18 cellular contexts compared by ENCODE assay signal in genomic region chr12:90622431-90622830, GRCh38.
DNase-seq lines count a peak whose midpoint lies in the region; ATAC-seq, FAIRE-seq and TF ChIP-seq lines count a peak whose summit lies in the region.
"Had no signal": no experiment of that assay in that cellular context is flagged by ENCODE, and none has a peak within 500 bp of the region (broad histone marks: within the 10 kb centered on the region; RNA-seq: fewer than 3 reads in every experiment).

No MANE protein-coding gene starts in this region.

- H3K9me3 ChIP-seq in HepG2 (ENCODE audit: low read length) (peaks cover 55% of the 10 kb centered on the region), right lobe of liver (no peaks in the 10 kb centered on the region), GM12878 (replicated peaks; ENCODE audit: control insufficient read depth, insufficient read depth, low read length) (no peaks in the 10 kb centered on the region), smooth muscle cell (replicated peaks; ENCODE audit: low read depth) (no peaks in the 10 kb centered on the region)

- BruUV-seq in HepG2 (replicated peaks; lab: Mats Ljungman, UMichigan) (no TSS peak), GM12878 (replicated peaks; lab: Mats Ljungman, UMichigan) (no TSS peak)

- H2AFZ ChIP-seq in HepG2 (ENCODE audit: low read length) (no peak overlapping the region), GM12878 (ENCODE audit: control insufficient read depth, low read depth, low read length) (no peak overlapping the region), smooth muscle cell (ENCODE audit: low read depth) (peak overlapping the region; percentile 39)

- no peaks in the 10 kb centered on the region for H4K20me1 ChIP-seq in HepG2 (ENCODE audit: insufficient read depth, low read length)
- H4K20me1 ChIP-seq in GM12878 (ENCODE audit: control insufficient read depth, insufficient read depth) = no peaks in the 10 kb centered on the region
- H4K20me1 ChIP-seq in smooth muscle cell (ENCODE audit: low read depth) = no peaks in the 10 kb centered on the region

- no peaks in the 10 kb centered on the region for H3K4me1 ChIP-seq in HepG2 (ENCODE audit: insufficient read depth, low read length)
- no peaks in the 10 kb centered on the region for H3K4me1 ChIP-seq in right lobe of liver
- no peaks in the 10 kb centered on the region for H3K4me1 ChIP-seq in GM12878 (ENCODE audit: control insufficient read depth, insufficient read depth, low read length)
- H3K4me1 ChIP-seq in smooth muscle cell (ENCODE audit: low read depth) = peaks cover 8% of the 10 kb centered on the region

- H3K4me3 Mint-ChIP-seq in T-cell = no peak overlapping the region
- H3K4me3 Mint-ChIP-seq: brain; CD8-positive, alpha-beta memory T cell; stimulated activated naive CD8-positive, alpha-beta T cell treated with anti-CD3 and anti-CD28 coated beads, Interleukin-15, Interleukin-2, amounts not matched to agents 100 ng/mL and 50 ng/mL, for 24 hours had no signal

- H3K4me1 Mint-ChIP-seq in T-cell = no peaks in the 10 kb centered on the region
- H3K4me1 Mint-ChIP-seq: CD8-positive, alpha-beta memory T cell had no signal

- H3K27ac Mint-ChIP-seq in T-cell = no peak overlapping the region
- H3K27ac Mint-ChIP-seq: brain; CD8-positive, alpha-beta memory T cell; stimulated activated naive CD8-positive, alpha-beta T cell treated with anti-CD3 and anti-CD28 coated beads, Interleukin-15, Interleukin-2, amounts not matched to agents 100 ng/mL and 50 ng/mL, for 24 hours had no signal

- FAIRE-seq in HepG2 (lab: Jason Lieb, UNC) (no peak), GM12878 (lab: Jason Lieb, UNC) (no peak)
- FAIRE-seq: GM12892, islet of Langerhans had no signal

- no peak for TF ChIP-seq EP300 in HepG2 (IDR thresholded peaks at IDR 0.05; ENCODE audit: low read depth in 2 of 2, low read length in 2 of 2)
- TF ChIP-seq EP300 in HepG2 (CRISPR knock-in tag; IDR thresholded peaks at IDR 0.05; ENCODE audit: borderline replicate concordance) = no peak
- no peak for TF ChIP-seq EP300 in GM12878 (IDR thresholded peaks at IDR 0.05; ENCODE audit: borderline replicate concordance in 1 of 2, control insufficient read depth in 1 of 2, low read depth in 2 of 2, low read length in 2 of 2)

- H3K36me3 Mint-ChIP-seq in T-cell = no peaks in the 10 kb centered on the region
- H3K36me3 Mint-ChIP-seq: brain; CD8-positive, alpha-beta memory T cell had no signal

- TF ChIP-seq POLR2A in HepG2 (IDR thresholded peaks at IDR 0.05; ENCODE audit: insufficient read depth in 1 of 2, low read depth in 2 of 2, low read length in 2 of 2) = no peak
- TF ChIP-seq POLR2A in right lobe of liver (IDR thresholded peaks at IDR 0.05) = no peak
- no peak for TF ChIP-seq POLR2A in GM12878 (IDR thresholded peaks at IDR 0.05; ENCODE audit: low read depth, low read length)

- in situ Hi-C loops in HepG2 (cut with HindIII; ENCODE audit: extremely low pct_ligation_motif_present, low pct_unique_long_range_greater_than_20kb) (no loop called here), GM12878 (cut with MboI) (no loop called here)

- no peaks in the 10 kb centered on the region for H3K27me3 Mint-ChIP-seq in T-cell
- H3K27me3 Mint-ChIP-seq: brain; stimulated activated naive CD8-positive, alpha-beta T cell treated with anti-CD3 and anti-CD28 coated beads, Interleukin-15, Interleukin-2, amounts not matched to agents 100 ng/mL and 50 ng/mL, for 24 hours had no signal

- SMC1A ChIA-PET in GM12878 (lab: Charles Lee; ENCODE audit: uncharacterized antibody, unreplicated experiment) = no interaction called here

- no peaks in the 10 kb centered on the region for H3K79me2 ChIP-seq in HepG2 (ENCODE audit: insufficient read depth, low read length)
- no peaks in the 10 kb centered on the region for H3K79me2 ChIP-seq in GM12878 (ENCODE audit: control insufficient read depth, insufficient read depth, low read length)
- H3K79me2 ChIP-seq in smooth muscle cell (ENCODE audit: low read depth) = no peaks in the 10 kb centered on the region

- no peak for ATAC-seq in HepG2
- ATAC-seq in right lobe of liver = no peak
- ATAC-seq in GM12878 = peak; percentile 19; the same call in 1 of the 3 replicates
- ATAC-seq in T-cell (replicated peaks in 1 of 4) = no peak

- TF ChIP-seq CTCF in HepG2 (CRISPR knock-in tag; IDR thresholded peaks at IDR 0.05) = no peak
- no peak for TF ChIP-seq CTCF in right lobe of liver (IDR thresholded peaks at IDR 0.05)
- no peak for TF ChIP-seq CTCF in GM12878 (IDR thresholded peaks at IDR 0.05 in 2 of 3, conservative IDR thresholded peaks at IDR 0.05 in 1 of 3; ENCODE audit: control insufficient read depth in 2 of 3, extremely low read depth in 1 of 3, insufficient read depth in 1 of 3, low read depth in 3 of 3, low read length in 3 of 3)
- no peak for TF ChIP-seq CTCF in fibroblast of villous mesenchyme (IDR thresholded peaks at IDR 0.05; ENCODE audit: insufficient read depth, low read depth, low read length)
- TF ChIP-seq CTCF in smooth muscle cell (IDR thresholded peaks at IDR 0.05; ENCODE audit: borderline replicate concordance, insufficient read depth, poor library complexity, severe bottlenecking) = no peak

- H3F3A ChIP-seq in smooth muscle cell (ENCODE audit: low read depth) = no peaks in the 10 kb centered on the region

- H3K4me2 ChIP-seq in HepG2 (ENCODE audit: low read depth, low read length) = no peak overlapping the region
- H3K4me2 ChIP-seq in GM12878 (ENCODE audit: control insufficient read depth, insufficient read depth) = no peak overlapping the region
- peak overlapping the region; percentile 49 for H3K4me2 ChIP-seq in smooth muscle cell

- POLR2A ChIA-PET in HepG2 (lab: Yijun Ruan, JAX) (no interaction called here), GM12878 (lab: Charles Lee) (no interaction called here), T-cell (lab: Charles Lee) (no interaction called here)

- RAD21 ChIA-PET in GM12878 (lab: Charles Lee; ENCODE audit: unreplicated experiment) = no interaction called here

- WGBS in HepG2 (ENCODE audit: low lambda C conversion rate) = 24% methylated on average over 3 of the region's 3 CpGs
- 81% methylated on average over 3 of the region's 3 CpGs for WGBS in right lobe of liver (ENCODE audit: insufficient coverage, low coverage, low lambda C conversion rate, missing lambda C conversion rate)
- WGBS in GM12878 (ENCODE audit: insufficient coverage, insufficient replicate concordance, low lambda C conversion rate, missing lambda C conversion rate) = 60% methylated on average over 3 of the region's 3 CpGs
- WGBS in smooth muscle cell (ENCODE audit: low lambda C conversion rate) = 21% methylated on average over 3 of the region's 3 CpGs

- H3K9me3 Mint-ChIP-seq in T-cell = peaks cover 0 to 7% (median 0%) of the 10 kb centered on the region in 3 donors
- H3K9me3 Mint-ChIP-seq: brain; CD8-positive, alpha-beta memory T cell; stimulated activated naive CD8-positive, alpha-beta T cell treated with anti-CD3 and anti-CD28 coated beads, Interleukin-15, Interleukin-2, amounts not matched to agents 100 ng/mL and 50 ng/mL, for 24 hours had no signal

- H3K4me3 ChIP-seq in HepG2 (replicated peaks in 1 of 3; ENCODE audit: insufficient read depth in 1 of 3, low read depth in 2 of 3, low read length in 3 of 3) = no peak overlapping the region
- H3K4me3 ChIP-seq in right lobe of liver = no peak overlapping the region
- no peak overlapping the region for H3K4me3 ChIP-seq in GM12878
- H3K4me3 ChIP-seq in fibroblast of villous mesenchyme (ENCODE audit: low read depth, low read length) = no peak overlapping the region
- H3K4me3 ChIP-seq in smooth muscle cell = no peak overlapping the region

- H3K36me3 ChIP-seq in HepG2 (replicated peaks in 1 of 2; ENCODE audit: control insufficient read depth in 1 of 2, insufficient read depth in 2 of 2, low read length in 2 of 2) (no peaks in the 10 kb centered on the region), right lobe of liver (no peaks in the 10 kb centered on the region), GM12878 (ENCODE audit: control insufficient read depth in 2 of 2, insufficient read depth in 2 of 2, low read length in 1 of 2) (no peaks in the 10 kb centered on the region), smooth muscle cell (ENCODE audit: low read depth) (no peaks in the 10 kb centered on the region)

- intact Hi-C loops in HepG2 (cut with micrococcal nuclease; ENCODE audit: unreplicated experiment) (no loop called here), right lobe of liver (cut with DNase I) (no loop called here), GM12878 (cut with micrococcal nuclease; ENCODE audit: unreplicated experiment) (no loop called here)

- H3K9ac ChIP-seq in HepG2 (ENCODE audit: insufficient read depth, low read depth, low read length) (no peak overlapping the region), GM12878 (ENCODE audit: control insufficient read depth, insufficient read depth, low read length) (no peak overlapping the region), smooth muscle cell (ENCODE audit: low read depth) (peak overlapping the region; percentile 18)

- TF ChIP-seq RAD21 in HepG2 (CRISPR knock-in tag; IDR thresholded peaks at IDR 0.05) (no peak), GM12878 (IDR thresholded peaks at IDR 0.05; ENCODE audit: insufficient read depth, low read depth, low read length) (no peak)

- CTCF ChIA-PET in HepG2 (lab: Yijun Ruan, JAX; ENCODE audit: low intra/inter-chr PET ratio, low total read pairs) = no interaction called here
- CTCF ChIA-PET in GM12878 (lab: Yijun Ruan, JAX) = interaction anchor here (1.2 kb wide), 1 partner anchor 9 kb away, joined by 4 read pairs; no protein-coding TSS in a partner anchor
- CTCF ChIA-PET in T-cell (lab: Charles Lee) = no interaction called here

- H3K27me3 ChIP-seq in HepG2 (ENCODE audit: control insufficient read depth in 1 of 2, insufficient read depth in 2 of 2, low read length in 2 of 2) (no peaks in the 10 kb centered on the region), right lobe of liver (no peaks in the 10 kb centered on the region), GM12878 (replicated peaks in 1 of 2; ENCODE audit: control insufficient read depth in 2 of 2, insufficient read depth in 2 of 2, low read length in 1 of 2) (no peaks in the 10 kb centered on the region), smooth muscle cell (ENCODE audit: low read depth) (no peaks in the 10 kb centered on the region)

- DNase-seq in HepG2 (ENCODE audit: low spot score) (no peak), right lobe of liver (no peak), GM12878 (ENCODE audit: low read depth, low spot score) (no peak), fibroblast of villous mesenchyme (ENCODE audit: low read depth) (peak; percentile 38), smooth muscle cell (lab: John Stamatoyannopoulos, UW; ENCODE audit: unreplicated experiment) (no peak), T-cell (no peak), SK-N-DZ (ENCODE audit: low spot score) (no peak), GM03348 (ENCODE audit: low spot score) (no peak)
- DNase-seq: activated CD8-positive, alpha-beta memory T cell treated with anti-CD3 and anti-CD28 coated beads, Interleukin-2, amount 50 U/mL, for 48 hours; activated naive CD4-positive, alpha-beta T cell; CD8-positive, alpha-beta memory T cell; effector CD4-positive, alpha-beta T cell; NCI-H2081 treated with DMSO at 0.1 percent for 48 hours; NCI-H774 had no signal

- H3K27ac ChIP-seq in HepG2 (ENCODE audit: extremely low read length, insufficient read depth, low read length) = no peak overlapping the region
- no peak overlapping the region for H3K27ac ChIP-seq in right lobe of liver
- no peak overlapping the region for H3K27ac ChIP-seq in GM12878 (ENCODE audit: control insufficient read depth, insufficient read depth)
- H3K27ac ChIP-seq in smooth muscle cell (ENCODE audit: low read depth) = peak overlapping the region; percentile 82
